14 cellular contexts compared by ENCODE assay signal in the genomic region with DNA sequence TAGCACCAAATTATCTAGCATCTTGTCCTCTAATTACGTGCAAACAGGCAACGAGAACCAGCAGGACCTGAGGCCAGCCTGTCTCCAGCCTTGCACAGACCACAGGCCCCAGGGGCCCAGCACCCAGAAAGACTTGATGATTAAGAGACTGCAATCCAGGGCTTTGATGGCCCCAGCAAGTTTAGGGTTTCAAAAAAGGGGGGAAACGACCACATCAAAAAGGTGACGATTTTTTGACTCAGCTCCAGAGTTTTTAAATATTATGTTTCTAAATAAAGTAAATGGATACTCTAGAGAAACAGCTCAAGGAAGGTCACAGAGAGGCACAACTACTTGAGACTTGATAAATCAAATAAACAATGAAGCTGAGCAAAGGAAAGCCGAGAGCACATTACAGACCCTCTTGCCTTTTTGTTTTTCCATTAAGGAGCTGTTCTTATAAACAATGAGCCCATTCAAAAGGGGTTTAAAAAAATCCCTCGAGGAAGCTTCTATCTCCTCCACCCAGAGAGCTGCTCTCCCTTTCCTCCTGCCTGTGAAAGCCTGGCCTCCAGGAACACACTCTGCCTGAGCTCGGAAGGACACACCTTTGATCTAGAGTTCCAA. TPM values are rescaled to one million over a fixed set of nuclear protein-coding genes. Genes with fewer than 3 reads are reported as not detected.
A peak's percentile ranks its signal among the peaks of the same experiment; 100 is the strongest.
DNase-seq lines count a peak whose midpoint lies in the region; ATAC-seq and TF ChIP-seq lines count a peak whose summit lies in the region.
"Had no signal": no experiment of that assay in that cellular context is flagged by ENCODE, and none has a peak within 500 bp of the region (broad histone marks: within the 10 kb centered on the region; RNA-seq: fewer than 3 reads in every experiment).

No MANE protein-coding gene starts in this region.

- peaks cover 9% of the 10 kb centered on the region for H3K4me1 ChIP-seq in NT2/D1 (ENCODE audit: insufficient read depth, insufficient read length)
- peaks cover 4 to 25% (median 13%) of the 10 kb centered on the region in 4 donors for H3K4me1 ChIP-seq in stomach

- H3K9me3 ChIP-seq in NT2/D1 (ENCODE audit: insufficient read depth, low read length) (no peaks in the 10 kb centered on the region), stomach (no peaks in the 10 kb centered on the region)

- H3K9me3 Mint-ChIP-seq in endothelial cell (ENCODE audit: unreplicated experiment) (no peaks in the 10 kb centered on the region), neural crest cell (no peaks in the 10 kb centered on the region)
- H3K9me3 Mint-ChIP-seq: activated naive CD4-positive, alpha-beta T cell treated with anti-CD3 and anti-CD28 coated beads, Interleukin-2, amount 50 U/mL, for 72 hours; CD14-positive monocyte; immature natural killer cell had no signal

- intact Hi-C loops in stomach (cut with DNase I; ENCODE audit: low total_unique reads) = no loop called here

- H3K27ac Mint-ChIP-seq in endothelial cell (ENCODE audit: unreplicated experiment) (peak overlapping the region; percentile 27), neural crest cell (ENCODE audit: unreplicated experiment) (peak overlapping the region; percentile 93)
- H3K27ac Mint-ChIP-seq: activated naive CD4-positive, alpha-beta T cell treated with anti-CD3 and anti-CD28 coated beads, Interleukin-2, amount 50 U/mL, for 72 hours; CD14-positive monocyte had no signal

- H3K4me1 Mint-ChIP-seq in endothelial cell (ENCODE audit: unreplicated experiment) (peaks cover 34% of the 10 kb centered on the region), neural crest cell (peaks cover 75% of the 10 kb centered on the region)

- H3K4me3 ChIP-seq in NT2/D1 (ENCODE audit: insufficient read length, low read depth) (no peak overlapping the region), stomach (no peak overlapping the region)

- TF ChIP-seq EP300 in stomach (IDR thresholded peaks at IDR 0.05) = no peak

- TF ChIP-seq POLR2A in stomach (IDR thresholded peaks at IDR 0.05) = no peak

- H3K27ac ChIP-seq in stomach = no peak overlapping the region

- H3K27me3 Mint-ChIP-seq in endothelial cell (ENCODE audit: unreplicated experiment) (peaks cover 3% of the 10 kb centered on the region), neural crest cell (ENCODE audit: low read depth) (no peaks in the 10 kb centered on the region)

- H3K36me3 Mint-ChIP-seq in endothelial cell (ENCODE audit: low read depth, unreplicated experiment) (no peaks in the 10 kb centered on the region), neural crest cell (ENCODE audit: low read depth) (peaks cover 14% of the 10 kb centered on the region)
- H3K36me3 Mint-ChIP-seq: activated naive CD4-positive, alpha-beta T cell treated with anti-CD3 and anti-CD28 coated beads, Interleukin-2, amount 50 U/mL, for 72 hours; CD14-positive monocyte; immature natural killer cell had no signal

- H3K36me3 ChIP-seq in NT2/D1 (ENCODE audit: insufficient read depth, insufficient read length, low read length) = no peaks in the 10 kb centered on the region
- no peaks in the 10 kb centered on the region for H3K36me3 ChIP-seq in stomach

- peak; percentile 75 for DNase-seq in ELF-1 (ENCODE audit: low read depth, low spot score)
- DNase-seq in NT2/D1 (ENCODE audit: low read depth, low spot score) = peak; percentile 74
- DNase-seq in endothelial cell (ENCODE audit: low spot score) = no peak
- no peak for DNase-seq in neural crest cell (ENCODE audit: low read depth, low spot score)
- DNase-seq in stomach = no peak
- no peak for DNase-seq in activated CD4-positive, alpha-beta T cell treated with anti-CD3 and anti-CD28 coated beads for 4 hours
- DNase-seq: immature natural killer cell; NCI-H2029 treated with DMSO at 0.1 percent for 48 hours; stimulated activated CD4-positive, alpha-beta T cell treated with anti-CD3 and anti-CD28 coated beads, Interleukin-4, amount 100 ng/mL, for 4 hours; stimulated activated naive CD4-positive, alpha-beta T cell had no signal

- whole genome bisulfite sequencing in stomach, 5 donors = 23 to 29% (median 28%) methylated on average over 7 of the region's 7 CpGs

- H3K4me3 Mint-ChIP-seq in endothelial cell (ENCODE audit: unreplicated experiment) = peak overlapping the region; percentile 10
- peak overlapping the region; percentile 58 for H3K4me3 Mint-ChIP-seq in neural crest cell

- ATAC-seq in GM19324 (IDR thresholded peaks at IDR 0.05; ENCODE audit: low FRiP score, unreplicated experiment) = no peak
- ATAC-seq in GM21390 (IDR thresholded peaks at IDR 0.05; ENCODE audit: unreplicated experiment) = no peak

- TF ChIP-seq CTCF in endothelial cell (IDR thresholded peaks at IDR 0.05; ENCODE audit: unreplicated experiment) (no peak), neural crest cell (conservative IDR thresholded peaks at IDR 0.05) (no peak), stomach (IDR thresholded peaks at IDR 0.05) (no peak)

- H3K27me3 ChIP-seq in NT2/D1 (ENCODE audit: insufficient read depth, insufficient read length) (no peaks in the 10 kb centered on the region), stomach (no peaks in the 10 kb centered on the region)

- H3K9ac ChIP-seq in NT2/D1 (ENCODE audit: insufficient read length, low read depth) = no peak overlapping the region

RNA-seq across cellular contexts. Expression of gene GLI3, which starts 44.1 kb away (rescaled TPM):
- total RNA-seq in endothelial cell (ENCODE audit: unreplicated experiment) (24.9 TPM), neural crest cell (136 and 141 TPM in 2 replicates), stomach (1 to 10 TPM in 4 of 5 donors, under 1 TPM in 1; 0.29 to 7.0 (median 5.4) TPM)
- 1 to 10 TPM; 1.4 to 2.8 (median 1.5) TPM for polyA plus RNA-seq in stomach
- polyA plus RNA-seq: CD14-positive monocyte had no signal

Comparison
In these comparisons a context has a peak if more than half of its experiments do, and no peak if none do; other contexts are left out.
1. DNase-seq: peak in ELF-1 (single experiment) and NT2/D1 (single experiment); none in endothelial cell (single experiment), neural crest cell (single experiment), stomach (single experiment) and activated CD4-positive, alpha-beta T cell treated with anti-CD3 and anti-CD28 coated beads for 4 hours (0 of 2).